Comparison of ENCODE assay signal across 27 cellular contexts in the genomic region with DNA sequence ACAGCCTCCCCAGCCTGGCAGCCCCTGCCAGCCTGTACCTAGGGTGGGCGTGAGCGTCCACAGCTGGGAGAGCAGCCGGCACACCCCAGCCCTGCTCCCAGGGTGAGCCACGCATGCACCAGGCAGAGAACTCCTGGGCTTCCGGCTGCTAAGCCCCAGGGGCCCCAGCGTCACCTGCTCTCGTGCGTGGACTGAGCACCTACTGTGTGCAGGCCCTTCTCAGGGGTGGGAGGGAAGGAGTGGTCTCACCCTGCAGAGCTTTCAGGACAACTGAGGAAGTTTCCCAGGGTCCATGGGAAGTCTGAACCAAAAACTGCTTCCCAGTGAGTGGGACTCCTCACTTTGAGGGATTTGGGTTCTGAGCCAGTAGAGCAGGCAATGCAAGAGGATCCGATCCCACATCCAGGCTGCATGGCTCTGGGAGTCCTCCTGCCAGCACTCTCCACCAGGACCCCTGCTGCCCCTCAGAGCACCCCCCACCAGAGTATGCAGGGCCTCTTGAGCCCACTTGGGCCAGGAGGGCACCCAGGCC. TPM values are rescaled to one million over a fixed set of nuclear protein-coding genes. Genes with fewer than 3 reads are reported as not detected.
"Had no signal": no experiment of that assay in that cellular context is flagged by ENCODE, and none has a peak within 500 bp of the region (broad histone marks: within the 10 kb centered on the region; RNA-seq: fewer than 3 reads in every experiment).

No MANE protein-coding gene starts in this region.

- H3K4me1 Mint-ChIP-seq: activated CD4-positive, alpha-beta T cell treated with anti-CD3 and anti-CD28 coated beads for 36 hours; activated CD8-positive, alpha-beta memory T cell treated with anti-CD3 and anti-CD28 coated beads, Interleukin-2, amount 10 ng/mL, durations not matched to agents 7 days and 5 days; brain; mesothelial cell of epicardium; naive B cell; nephron progenitor cell had no signal

- ATAC-seq: activated CD4-positive, alpha-beta T cell treated with anti-CD3 and anti-CD28 coated beads for 36 hours; activated CD8-positive, alpha-beta memory T cell treated with anti-CD3 and anti-CD28 coated beads, Interleukin-2, amount 10 ng/mL, durations not matched to agents 7 days and 5 days; activated CD8-positive, alpha-beta T cell treated with anti-CD3 and anti-CD28 coated beads, Interleukin-2, amount 10 ng/mL, durations not matched to agents 7 days and 5 days; esophagus mucosa; pancreas; psoas muscle; stimulated activated naive CD8-positive, alpha-beta T cell treated with anti-CD3 and anti-CD28 coated beads, Interleukin-15, Interleukin-2, amounts not matched to agents 100 U/mL and 50 U/mL, for 24 hours had no signal

- H3K27ac ChIP-seq: adrenal gland, ascending aorta, cardiac muscle cell, left ventricle myocardium inferior, neutrophil, pancreas, psoas muscle, thoracic aorta, upper lobe of left lung had no signal

- H3K36me3 Mint-ChIP-seq: activated CD8-positive, alpha-beta memory T cell treated with anti-CD3 and anti-CD28 coated beads, Interleukin-2, amount 10 ng/mL, durations not matched to agents 7 days and 5 days; activated naive CD8-positive, alpha-beta T cell; mesothelial cell of epicardium; naive B cell had no signal

- H3K27ac Mint-ChIP-seq: activated CD4-positive, alpha-beta T cell treated with anti-CD3 and anti-CD28 coated beads for 36 hours; activated CD8-positive, alpha-beta memory T cell treated with anti-CD3 and anti-CD28 coated beads, Interleukin-2, amount 10 ng/mL, durations not matched to agents 7 days and 5 days; activated CD8-positive, alpha-beta T cell treated with anti-CD3 and anti-CD28 coated beads, Interleukin-2, amount 10 ng/mL, durations not matched to agents 7 days and 5 days; activated naive CD8-positive, alpha-beta T cell; activated T-helper 2 cell treated with anti-CD3 and anti-CD28 coated beads, Interferon-gamma antibody, Interleukin-2, Interleukin-4, amounts not matched to agents 10 μg/mL and 5 μg/mL and 100 μg/mL, durations not matched to agents 14 hours and 24 hours and 36 hours; brain; mesothelial cell of epicardium; nephron progenitor cell had no signal

- H3K4me1 ChIP-seq: adrenal gland, ascending aorta, left ventricle myocardium inferior, pancreas, psoas muscle, upper lobe of left lung had no signal

- H3K9me3 ChIP-seq: neutrophil, pancreas had no signal

- H3K4me3 ChIP-seq: adrenal gland, ascending aorta, cardiac muscle cell, left ventricle myocardium inferior, pancreas, psoas muscle, thoracic aorta, upper lobe of left lung had no signal

- H3K9me3 Mint-ChIP-seq: mesothelial cell of epicardium had no signal

- H3K36me3 ChIP-seq: adrenal gland, ascending aorta, cardiac muscle cell, left ventricle myocardium inferior, neutrophil, pancreas, thoracic aorta, upper lobe of left lung had no signal

- DNase-seq: activated CD4-positive, alpha-beta T cell treated with anti-CD3 and anti-CD28 coated beads for 36 hours; activated CD4-positive, CD25-positive, alpha-beta regulatory T cell; activated CD8-positive, alpha-beta memory T cell treated with anti-CD3 and anti-CD28 coated beads, Interleukin-2, amount 10 ng/mL, durations not matched to agents 7 days and 5 days; activated CD8-positive, alpha-beta T cell treated with anti-CD3 and anti-CD28 coated beads, Interleukin-2, amount 10 ng/mL, durations not matched to agents 7 days and 5 days; activated naive CD4-positive, alpha-beta T cell treated with Interleukin-2 at 50 U/mL for 16 hours; activated T-cell treated with anti-CD3 and anti-CD28 coated beads, Interleukin-2, amount 50 U/mL, for 48 hours; foreskin fibroblast; left ventricle myocardium inferior; mammary epithelial cell; naive B cell; nephron progenitor cell; stimulated activated CD4-positive, alpha-beta T cell treated with anti-CD3 and anti-CD28 coated beads, Interleukin-2, amount 100 ng/mL, for 48 hours; stimulated activated naive CD8-positive, alpha-beta T cell treated with anti-CD3 and anti-CD28 coated beads, Interleukin-15, Interleukin-2, amounts not matched to agents 100 U/mL and 50 U/mL, for 24 hours; T-helper 1 cell had no signal

- H3K4me3 Mint-ChIP-seq: activated CD4-positive, alpha-beta T cell treated with anti-CD3 and anti-CD28 coated beads for 36 hours; activated CD8-positive, alpha-beta memory T cell treated with anti-CD3 and anti-CD28 coated beads, Interleukin-2, amount 10 ng/mL, durations not matched to agents 7 days and 5 days; activated CD8-positive, alpha-beta T cell treated with anti-CD3 and anti-CD28 coated beads, Interleukin-2, amount 10 ng/mL, durations not matched to agents 7 days and 5 days; activated naive CD8-positive, alpha-beta T cell; brain; mesothelial cell of epicardium; nephron progenitor cell had no signal

- H3K27me3 ChIP-seq: adrenal gland, ascending aorta, cardiac muscle cell, pancreas, upper lobe of left lung had no signal

- H3K27me3 Mint-ChIP-seq: activated CD4-positive, alpha-beta T cell treated with anti-CD3 and anti-CD28 coated beads for 36 hours; activated CD8-positive, alpha-beta memory T cell treated with anti-CD3 and anti-CD28 coated beads, Interleukin-2, amount 10 ng/mL, durations not matched to agents 7 days and 5 days; activated naive CD8-positive, alpha-beta T cell had no signal

RNA-seq across cellular contexts. Expression of a gene that starts 47.1 kb away (rescaled TPM):
- total RNA-seq: activated CD4-positive, alpha-beta T cell treated with anti-CD3 and anti-CD28 coated beads for 36 hours; activated CD8-positive, alpha-beta T cell treated with anti-CD3 and anti-CD28 coated beads, Interleukin-2, amount 10 ng/mL, durations not matched to agents 7 days and 5 days had no signal
